8 cellular contexts compared by ENCODE assay signal in genomic region chr15:60374628-60375081, GRCh38. TPM values are rescaled to one million over a fixed set of nuclear protein-coding genes. Genes with fewer than 3 reads are reported as not detected.
DNase-seq lines count a peak whose midpoint lies in the region; ATAC-seq lines count a peak whose summit lies in the region.

No MANE protein-coding gene starts in this region.

- peaks cover 2% of the 10 kb centered on the region for H3K36me3 Mint-ChIP-seq in T-helper 17 cell (ENCODE audit: low read depth)
- H3K36me3 Mint-ChIP-seq in activated naive CD4-positive, alpha-beta T cell treated with anti-CD3 and anti-CD28 coated beads for 36 hours (ENCODE audit: low read depth) = no peaks in the 10 kb centered on the region

- DNase-seq in GM04504 (ENCODE audit: low read depth) (peak; percentile 89), NCI-H226 (peak; percentile 94), dermis microvascular lymphatic vessel endothelial cell (ENCODE audit: low read depth in 2 of 2) (peak; percentile 41 to 98), T-helper 17 cell (no peak)
- DNase-seq in activated naive CD4-positive, alpha-beta T cell treated with anti-CD3 and anti-CD28 coated beads for 36 hours = no peak

- peaks cover 46% of the 10 kb centered on the region for H3K4me1 ChIP-seq in muscle layer of colon (ENCODE audit: insufficient read depth, low read length)

- no peak overlapping the region for H3K27ac ChIP-seq in muscle layer of colon (ENCODE audit: low read depth, low read length)

- peaks cover 26% of the 10 kb centered on the region for H3K4me1 Mint-ChIP-seq in T-helper 17 cell
- no peaks in the 10 kb centered on the region for H3K4me1 Mint-ChIP-seq in activated naive CD4-positive, alpha-beta T cell treated with anti-CD3 and anti-CD28 coated beads for 36 hours (ENCODE audit: low read depth)

- intact Hi-C loops in activated naive CD4-positive, alpha-beta T cell treated with anti-CD3 and anti-CD28 coated beads for 36 hours (cut with micrococcal nuclease) = no loop called here

- H3K9ac ChIP-seq in muscle layer of colon (ENCODE audit: low read length) = peak overlapping the region; percentile 5

- H3K9me3 Mint-ChIP-seq in activated naive CD4-positive, alpha-beta T cell treated with anti-CD3 and anti-CD28 coated beads for 36 hours = no peaks in the 10 kb centered on the region

- no peaks in the 10 kb centered on the region for H3K9me3 ChIP-seq in muscle layer of colon (ENCODE audit: low read length)
- H3K9me3 ChIP-seq in T-helper 17 cell (ENCODE audit: control insufficient read depth, low read length, poor library complexity, severe bottlenecking) = no peaks in the 10 kb centered on the region

- CTCF ChIA-PET in activated naive CD4-positive, alpha-beta T cell treated with anti-CD3 and anti-CD28 coated beads for 36 hours (lab: Charles Lee) = interaction anchor here (0.5 to 2.1 kb wide), 3 partner anchors 15 to 56 kb away, joined by 3 to 8 read pairs (median 4); no protein-coding TSS in a partner anchor

- peaks cover 30% of the 10 kb centered on the region for H3K36me3 ChIP-seq in muscle layer of colon (ENCODE audit: insufficient read depth, low read length)

- H3K27ac Mint-ChIP-seq in T-helper 17 cell = no peak overlapping the region
- no peak overlapping the region for H3K27ac Mint-ChIP-seq in activated naive CD4-positive, alpha-beta T cell treated with anti-CD3 and anti-CD28 coated beads for 36 hours

- H3K27me3 Mint-ChIP-seq in T-helper 17 cell = no peaks in the 10 kb centered on the region
- H3K27me3 Mint-ChIP-seq in activated naive CD4-positive, alpha-beta T cell treated with anti-CD3 and anti-CD28 coated beads for 36 hours (ENCODE audit: low read depth) = no peaks in the 10 kb centered on the region

- H3K4me3 ChIP-seq in muscle layer of colon (ENCODE audit: low read depth in 1 of 2, low read length in 2 of 2) = no peak overlapping the region

- ATAC-seq in GM21619 (IDR thresholded peaks at IDR 0.05; ENCODE audit: unreplicated experiment) (no peak), T-helper 17 cell (no peak), HG02840 (IDR thresholded peaks at IDR 0.05; ENCODE audit: low FRiP score, unreplicated experiment) (no peak)

- no peak overlapping the region for H3K4me3 Mint-ChIP-seq in T-helper 17 cell
- no peak overlapping the region for H3K4me3 Mint-ChIP-seq in activated naive CD4-positive, alpha-beta T cell treated with anti-CD3 and anti-CD28 coated beads for 36 hours

- H3K27me3 ChIP-seq in muscle layer of colon (ENCODE audit: control insufficient read depth in 1 of 2, insufficient read depth in 2 of 2, low read length in 2 of 2) = no peaks in the 10 kb centered on the region

RNA-seq across cellular contexts. Expression of gene ANXA2, which starts 23.1 kb away (rescaled TPM):
- total RNA-seq in dermis microvascular lymphatic vessel endothelial cell (3,929 and 5,034 TPM in 2 replicates), T-helper 17 cell (100 to 1,000 TPM; 186 to 190 TPM)
- total RNA-seq in activated naive CD4-positive, alpha-beta T cell treated with anti-CD3 and anti-CD28 coated beads for 36 hours = 10 to 100 TPM; 16.9 to 18.0 TPM

Comparison
In these comparisons a context has a peak if more than half of its experiments do, and no peak if none do; other contexts are left out.
1. DNase-seq: peak in GM04504 (single experiment), NCI-H226 (single experiment) and dermis microvascular lymphatic vessel endothelial cell (2 of 2); none in T-helper 17 cell (0 of 3) and activated naive CD4-positive, alpha-beta T cell treated with anti-CD3 and anti-CD28 coated beads for 36 hours (single experiment).
2. RNA of gene ANXA2, which starts 23.1 kb away (total RNA-seq): 3,929 to 5,034 TPM in dermis microvascular lymphatic vessel endothelial cell; 186 to 190 TPM in T-helper 17 cell and 16.9 to 18.0 TPM in activated naive CD4-positive, alpha-beta T cell treated with anti-CD3 and anti-CD28 coated beads for 36 hours; every median in the first group is over 10 times any median in the second.